In genomic region chr7:46844486-46844885, GRCh38 we compare ENCODE assay signal across 15 cellular contexts.
"Had no signal": no experiment of that assay in that cellular context is flagged by ENCODE, and none has a peak within 500 bp of the region (broad histone marks: within the 10 kb centered on the region; RNA-seq: fewer than 3 reads in every experiment).

No MANE protein-coding gene starts in this region.

- DNase-seq: activated naive CD4-positive, alpha-beta T cell; activated naive CD8-positive, alpha-beta T cell treated with anti-CD3 and anti-CD28 coated beads, Interleukin-2, amount 10 ng/mL, durations not matched to agents 7 days and 5 days; anterior cingulate cortex; islet precursor cell; natural killer cell; retina; stimulated activated CD4-positive, alpha-beta T cell treated with anti-CD3 and anti-CD28 coated beads, Interleukin-2, amount 100 ng/mL, for 48 hours; thyroid gland had no signal

- H3K4me1 ChIP-seq: thyroid gland, vagina had no signal

- ATAC-seq: activated CD4-positive, CD25-positive, alpha-beta regulatory T cell treated with anti-CD3 and anti-CD28 coated beads, Interleukin-2, amount 50 U/mL, for 24 hours; left lobe of liver; natural killer cell; stimulated activated memory B cell treated with anti-CD40 and anti-IgM and Interleukin-4, amounts not matched to agents 10 μg/mL and 1 μg/mL and 100 μg/mL, for 72 hours had no signal

- H3K36me3 ChIP-seq: cardiac muscle cell, neutrophil, thyroid gland, vagina had no signal

- H3K9me3 ChIP-seq: neutrophil, thyroid gland, vagina had no signal

- H3K4me3 ChIP-seq: cardiac muscle cell, thyroid gland, vagina had no signal

- H3K27ac ChIP-seq: cardiac muscle cell, epithelial cell of prostate, neutrophil, thyroid gland, vagina had no signal

- H3K27me3 ChIP-seq: cardiac muscle cell, neutrophil, thyroid gland, vagina had no signal
